ENCODE assay signal across 1 cellular context in the genomic region with DNA sequence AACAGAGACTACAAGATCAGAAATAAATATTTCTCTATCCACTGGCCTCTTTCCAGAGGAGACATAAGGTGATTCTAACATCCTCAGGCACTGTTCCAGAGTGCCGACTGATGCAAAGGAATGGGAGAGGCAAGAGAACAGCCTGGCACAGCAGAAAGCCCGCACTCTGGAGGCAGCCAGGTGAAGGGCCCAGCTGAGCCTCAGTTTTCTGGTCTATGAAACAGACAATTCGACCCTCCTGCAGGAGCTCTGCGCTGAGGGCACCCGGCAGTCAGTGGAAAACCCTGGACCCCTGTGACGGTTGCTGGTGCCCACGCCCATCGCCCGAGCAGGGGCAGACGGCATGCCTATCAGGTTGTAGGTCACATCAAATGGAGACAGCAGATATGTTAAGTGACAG.
TF ChIP-seq lines count a peak whose summit lies in the region.

No MANE protein-coding gene starts in this region.

TF ChIP-seq in SK-N-SH treated with all-trans-retinoic acid at 6 μM for 48 hours, 23 proteins besides CTCF, POLR2A, EP300 and RAD21 (continued from another document):
- no peak for TF ChIP-seq ZFP30 (CRISPR knock-in tag; IDR thresholded peaks at IDR 0.05)
TF ChIP-seq in SK-N-SH treated with all-trans-retinoic acid at 6 μM for 48 hours: peak in this region for 0.
